In the genomic region with DNA sequence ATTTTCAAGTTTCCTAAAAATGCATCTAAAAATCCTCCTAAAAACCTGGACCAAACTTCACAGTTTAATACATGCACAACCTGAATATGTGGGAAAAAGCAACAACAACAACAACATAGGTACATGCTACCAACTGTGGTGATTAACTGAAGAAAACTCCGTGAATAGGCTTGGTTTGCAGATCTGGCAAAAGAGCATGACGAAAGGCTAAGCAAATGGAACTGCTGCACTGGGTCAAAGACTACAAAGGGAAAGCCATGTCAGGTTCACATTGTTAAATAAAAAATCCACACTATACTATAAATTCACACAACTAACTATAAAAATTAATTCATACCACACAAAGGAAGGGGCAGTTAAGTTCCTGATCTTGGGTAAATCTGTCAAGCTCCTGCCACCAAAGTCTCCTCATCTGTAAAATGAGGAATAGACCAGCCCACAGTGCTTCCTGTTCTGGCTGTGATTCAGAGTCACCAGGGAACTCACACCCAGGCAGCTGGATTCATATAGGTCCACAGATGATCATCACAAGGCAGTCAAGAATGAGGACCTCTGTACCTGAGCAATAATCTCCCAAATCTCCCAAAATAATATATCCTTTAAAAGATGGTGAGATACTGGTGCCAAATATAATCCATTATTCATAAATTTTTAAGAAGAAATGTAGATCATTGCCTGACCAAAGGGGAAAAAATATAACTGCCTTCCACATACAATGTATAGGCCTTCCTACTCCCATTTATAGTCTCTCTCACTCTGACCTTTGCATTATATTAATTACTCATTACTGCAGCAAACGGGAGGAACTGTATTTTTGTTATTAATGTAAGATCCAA, we compare ENCODE assay signal across 10 cellular contexts. TPM values are rescaled to one million over a fixed set of nuclear protein-coding genes. Genes with fewer than 3 reads are reported as not detected.
DNase-seq lines count a peak whose midpoint lies in the region; ATAC-seq, FAIRE-seq and TF ChIP-seq lines count a peak whose summit lies in the region.
"Had no signal": no experiment of that assay in that cellular context is flagged by ENCODE, and none has a peak within 500 bp of the region (broad histone marks: within the 10 kb centered on the region; RNA-seq: fewer than 3 reads in every experiment).

No MANE protein-coding gene starts in this region.

- FAIRE-seq in A549 (lab: Jason Lieb, UNC) = no peak
- FAIRE-seq: colon had no signal

- no peaks in the 10 kb centered on the region for H3K9me3 Mint-ChIP-seq in activated T-helper 2 cell treated with anti-CD3 and anti-CD28 coated beads, Interferon-gamma antibody, Interleukin-2, Interleukin-4, amounts not matched to agents 10 μg/mL and 5 μg/mL and 100 μg/mL, durations not matched to agents 14 hours and 24 hours and 36 hours

- H3K27me3 Mint-ChIP-seq in activated T-helper 2 cell treated with anti-CD3 and anti-CD28 coated beads, Interferon-gamma antibody, Interleukin-2, Interleukin-4, amounts not matched to agents 10 μg/mL and 5 μg/mL and 100 μg/mL, durations not matched to agents 14 hours and 24 hours and 36 hours (ENCODE audit: low read depth) = peaks cover under 1% of the 10 kb centered on the region

- H3K27ac Mint-ChIP-seq in activated T-helper 2 cell treated with anti-CD3 and anti-CD28 coated beads, Interferon-gamma antibody, Interleukin-2, Interleukin-4, amounts not matched to agents 10 μg/mL and 5 μg/mL and 100 μg/mL, durations not matched to agents 14 hours and 24 hours and 36 hours = peak overlapping the region; percentile 27

- H3K9me3 ChIP-seq in A549 = no peaks in the 10 kb centered on the region
- no peaks in the 10 kb centered on the region for H3K9me3 ChIP-seq in right lobe of liver

- no peak for TF ChIP-seq CTCF in A549 (IDR thresholded peaks at IDR 0.05)
- TF ChIP-seq CTCF in right lobe of liver (IDR thresholded peaks at IDR 0.05) = no peak

- 19% methylated on average over 3 of the region's 3 CpGs for WGBS in A549 (ENCODE audit: missing lambda C conversion rate)
- 38% methylated on average over 3 of the region's 3 CpGs for WGBS in right lobe of liver (ENCODE audit: insufficient coverage, low coverage, low lambda C conversion rate, missing lambda C conversion rate)

- TF ChIP-seq POLR2A in A549 (IDR thresholded peaks at IDR 0.05; ENCODE audit: low read length) (no peak), right lobe of liver (IDR thresholded peaks at IDR 0.05) (no peak)

- CTCF ChIA-PET in A549 (lab: Yijun Ruan, JAX) = interaction anchor here (0.6 to 6.2 kb wide), 3 partner anchors 34 to 88 kb away, joined by 3 to 35 read pairs (median 6); no protein-coding TSS in a partner anchor

- no peak for TF ChIP-seq EP300 in A549 (IDR thresholded peaks at IDR 0.05)

- H3K4me1 Mint-ChIP-seq in activated T-helper 2 cell treated with anti-CD3 and anti-CD28 coated beads, Interferon-gamma antibody, Interleukin-2, Interleukin-4, amounts not matched to agents 10 μg/mL and 5 μg/mL and 100 μg/mL, durations not matched to agents 14 hours and 24 hours and 36 hours (ENCODE audit: low read depth) = peaks cover 47% of the 10 kb centered on the region

- peak overlapping the region; percentile 65 to 88 for H3K27ac ChIP-seq in A549
- H3K27ac ChIP-seq in right lobe of liver = peak overlapping the region in 2 of 3 donors; percentile 25 to 57

- no peak for TF ChIP-seq RAD21 in A549 (conservative IDR thresholded peaks at IDR 0.05 in 1 of 2, IDR thresholded peaks at IDR 0.05 in 1 of 2)

- H3K4me3 ChIP-seq in A549 (peak overlapping the region; percentile 6; the same call in 1 of the 3 replicates), right lobe of liver (no peak overlapping the region)

- H3K4me3 Mint-ChIP-seq in activated T-helper 2 cell treated with anti-CD3 and anti-CD28 coated beads, Interferon-gamma antibody, Interleukin-2, Interleukin-4, amounts not matched to agents 10 μg/mL and 5 μg/mL and 100 μg/mL, durations not matched to agents 14 hours and 24 hours and 36 hours (ENCODE audit: low read depth) = no peak overlapping the region

- POLR2A ChIA-PET in A549 (lab: Yijun Ruan, JAX) = no interaction called here

- intact Hi-C loops in activated T-helper 2 cell treated with anti-CD3 and anti-CD28 coated beads, Interferon-gamma antibody, Interleukin-2, Interleukin-4, amounts not matched to agents 10 μg/mL and 5 μg/mL and 100 μg/mL, durations not matched to agents 14 hours and 24 hours and 36 hours (cut with micrococcal nuclease) = loop anchor here (1.0 kb wide), 1 partner anchor 33 kb away; no protein-coding TSS in a partner anchor
- intact Hi-C loops in right lobe of liver (cut with DNase I) = no loop called here

- H3K36me3 ChIP-seq in right lobe of liver = no peaks in the 10 kb centered on the region

- H3K36me3 Mint-ChIP-seq in activated T-helper 2 cell treated with anti-CD3 and anti-CD28 coated beads, Interferon-gamma antibody, Interleukin-2, Interleukin-4, amounts not matched to agents 10 μg/mL and 5 μg/mL and 100 μg/mL, durations not matched to agents 14 hours and 24 hours and 36 hours (ENCODE audit: low read depth) = peaks cover 5% of the 10 kb centered on the region

- ATAC-seq in A549 (peak; percentile 65 to 66), right lobe of liver (peak; percentile 55 to 76 (median 71)), GM21723 (IDR thresholded peaks at IDR 0.05; ENCODE audit: unreplicated experiment) (no peak), GM18868 (IDR thresholded peaks at IDR 0.05; ENCODE audit: unreplicated experiment) (no peak)

- peak overlapping the region; percentile 90 for H3K4me2 ChIP-seq in A549

- DNase-seq in A549 (ENCODE audit: low read depth in 1 of 2, low spot score in 1 of 2) (peak in 1 of 2 experiments; percentile 56), HT1080 (ENCODE audit: low read depth) (peak; percentile 85), right lobe of liver (no peak), NCI-H1436 treated with DMSO at 0.1 percent for 48 hours (lab: John Stamatoyannopoulos, UW) (no peak), NCI-H2227 (lab: John Stamatoyannopoulos, UW; ENCODE audit: unreplicated experiment) (no peak)
- DNase-seq in activated T-helper 2 cell treated with anti-CD3 and anti-CD28 coated beads, Interferon-gamma antibody, Interleukin-2, Interleukin-4, amounts not matched to agents 10 μg/mL and 5 μg/mL and 100 μg/mL, durations not matched to agents 14 hours and 24 hours and 36 hours (ENCODE audit: low spot score) = no peak
- DNase-seq: NCI-H146 had no signal

- peaks cover 97% of the 10 kb centered on the region for H3K4me1 ChIP-seq in A549
- H3K4me1 ChIP-seq in right lobe of liver = peaks cover 0 to 22% (median 7%) of the 10 kb centered on the region in 4 donors

- no peaks in the 10 kb centered on the region for H3K27me3 ChIP-seq in right lobe of liver

TF ChIP-seq in A549, 52 proteins besides CTCF, POLR2A, EP300 and RAD21:
- TF ChIP-seq FOXS1 (CRISPR knock-in tag; IDR thresholded peaks at IDR 0.05) (no peak), FOSL2 (IDR thresholded peaks at IDR 0.05) (no peak), FOSL2 (CRISPR knock-in tag; IDR thresholded peaks at IDR 0.05) (0 out of 2 replicates have a peak, but pooled peaks have one; percentile 2)

RNA-seq across cellular contexts. Expression of a gene that starts 7.0 kb away (rescaled TPM):
- polyA plus RNA-seq in A549 (2011; rRNA removed) = 245 and 296 TPM in 2 replicates
- polyA plus RNA-seq in A549 (2012; cell fraction: cytosol; rRNA removed) = 158 and 173 TPM in 2 replicates
- polyA plus RNA-seq in A549 (2012; cell fraction: nucleus; rRNA removed) = 116 and 183 TPM in 2 replicates
- 165 to 189 TPM (median 166 TPM) in 3 replicates for polyA plus RNA-seq in A549 (2017; fragmentation: RNase III; extraction: RNeasy Plus Mini Kit Qiagen cat#74134 plus additional on column Dnase treatment)
- polyA minus RNA-seq in A549 (2011; rRNA and poly(A)+ RNA removed) = 601 and 684 TPM in 2 replicates
- 186 and 210 TPM in 2 replicates for total RNA-seq in HT1080 (2014; rRNA removed; shearing (Covaris generic))
- 182 and 192 TPM in 2 replicates for polyA plus RNA-seq in HT1080 (2015; cell fraction: cytosol; rRNA removed)
- 216 and 226 TPM in 2 replicates for polyA plus RNA-seq in HT1080 (2015; cell fraction: nucleus; rRNA removed)
- total RNA-seq in activated T-helper 2 cell treated with anti-CD3 and anti-CD28 coated beads, Interferon-gamma antibody, Interleukin-2, Interleukin-4, amounts not matched to agents 10 μg/mL and 5 μg/mL and 100 μg/mL, durations not matched to agents 14 hours and 24 hours and 36 hours = 81.5 and 88.8 TPM in 2 replicates
- total RNA-seq in right lobe of liver = 100 to 1,000 TPM in 1 of 6 experiments, 10 to 100 TPM in 5; 36.6 to 100 (median 57.5) TPM

Comparison
In these comparisons a context has a peak if more than half of its experiments do, and no peak if none do; other contexts are left out.
1. ATAC-seq: peak in A549 (2 of 2) and right lobe of liver (4 of 4); none in GM21723 (single experiment) and GM18868 (single experiment).